Comparison of ENCODE assay signal across 11 cellular contexts in genomic region chr1:42935313-42935624, GRCh38. TPM values are rescaled to one million over a fixed set of nuclear protein-coding genes. Genes with fewer than 3 reads are reported as not detected.
DNase-seq lines count a peak whose midpoint lies in the region; ATAC-seq and TF ChIP-seq lines count a peak whose summit lies in the region.
"Had no signal": no experiment of that assay in that cellular context is flagged by ENCODE, and none has a peak within 500 bp of the region (broad histone marks: within the 10 kb centered on the region; RNA-seq: fewer than 3 reads in every experiment).

No MANE protein-coding gene starts in this region.

- no peaks in the 10 kb centered on the region for H3K9me3 ChIP-seq in HCT116 (ENCODE audit: control insufficient read depth in 1 of 2, insufficient read depth in 1 of 2, low read depth in 1 of 2, low read length in 2 of 2)

- POLR2A ChIA-PET in HCT116 (lab: Charles Lee) = interaction anchor here (0.5 kb wide), 1 partner anchor 81 kb away, joined by 4 read pairs; no protein-coding TSS in a partner anchor

- CTCF ChIA-PET in HCT116 (lab: Charles Lee) = interaction anchor here (1.7 to 3.9 kb wide), 2 partner anchors 12 to 138 kb away, joined by 6 to 21 read pairs; no protein-coding TSS in a partner anchor

- intact Hi-C loops in HCT116 (cut with micrococcal nuclease) = no loop called here

- peaks cover 94% of the 10 kb centered on the region for H3K4me1 Mint-ChIP-seq in activated naive CD8-positive, alpha-beta T cell (ENCODE audit: low read depth)

- H2AFZ ChIP-seq in HCT116 (ENCODE audit: low read depth, low read length, poor library complexity, severe bottlenecking) = no peak overlapping the region

- H3K9me3 Mint-ChIP-seq in activated naive CD8-positive, alpha-beta T cell (ENCODE audit: low read depth) = no peaks in the 10 kb centered on the region

- RAD21 ChIA-PET in HCT116 (lab: Charles Lee; ENCODE audit: low non-redundant PET in 1 of 2, low total read pairs in 2 of 2, uncharacterized antibody in 2 of 2, unreplicated experiment in 2 of 2) = no interaction called here

- no peak for TF ChIP-seq CTCF in HCT116 (IDR thresholded peaks at IDR 0.05 in 2 of 3, conservative IDR thresholded peaks at IDR 0.05 in 1 of 3; ENCODE audit: borderline replicate concordance in 1 of 3, insufficient read depth in 1 of 3, low read depth in 2 of 3, low read length in 2 of 3)

- no peak overlapping the region for H3K4me3 Mint-ChIP-seq in activated naive CD8-positive, alpha-beta T cell
- H3K4me3 Mint-ChIP-seq: brain had no signal

- H3K27me3 Mint-ChIP-seq in activated naive CD8-positive, alpha-beta T cell = no peaks in the 10 kb centered on the region

- H3K4me1 ChIP-seq in HCT116 (ENCODE audit: control insufficient read depth in 1 of 2, insufficient read depth in 2 of 2, low read length in 2 of 2) = peaks cover 84 to 98% of the 10 kb centered on the region in 2 experiments

- peaks cover 6 to 33% of the 10 kb centered on the region in 2 experiments; a peak in 2 of 4 replicates for H3K36me3 ChIP-seq in HCT116 (ENCODE audit: control insufficient read depth in 1 of 2, insufficient read depth in 2 of 2, low read length in 2 of 2)

- no TSS peak for BruUV-seq in HCT116 (replicated peaks; lab: Mats Ljungman, UMichigan)

- no peak for TF ChIP-seq RAD21 in HCT116 (IDR thresholded peaks at IDR 0.05; ENCODE audit: low read depth)

- H4K20me1 ChIP-seq in HCT116 (ENCODE audit: insufficient read depth) = no peaks in the 10 kb centered on the region

- no peak overlapping the region for H3K4me3 ChIP-seq in HCT116 (replicated peaks in 1 of 2; ENCODE audit: low read depth in 1 of 2, low read length in 2 of 2)

- H3K9me2 ChIP-seq in HCT116 (ENCODE audit: insufficient read depth) = no peaks in the 10 kb centered on the region

- H3K27me3 ChIP-seq in HCT116 (ENCODE audit: insufficient read depth, low read length) = no peaks in the 10 kb centered on the region

- peak overlapping the region; percentile 89 for H3K27ac Mint-ChIP-seq in activated naive CD8-positive, alpha-beta T cell

- peak; percentile 66 for DNase-seq in Ammon's horn (ENCODE audit: low spot score)
- no peak for DNase-seq in HCT116 (ENCODE audit: low read depth, low spot score)
- peak; percentile 62 for DNase-seq in mesenteric fat pad (ENCODE audit: low spot score)
- no peak for DNase-seq in T1000 (lab: John Stamatoyannopoulos, UW)
- DNase-seq in NCI-H2081 (lab: John Stamatoyannopoulos, UW) = no peak
- DNase-seq: DMS53, NCI-H1436 had no signal

- H3K27ac ChIP-seq in HCT116 (ENCODE audit: low read depth, low read length) = peak overlapping the region; percentile 84

- H3K9ac ChIP-seq in HCT116 (ENCODE audit: low read length) = peak overlapping the region; percentile 6; the same call in 1 of the 2 replicates

- H3K36me3 Mint-ChIP-seq in activated naive CD8-positive, alpha-beta T cell = peaks cover 4% of the 10 kb centered on the region

- ATAC-seq in HCT116 = no peak
- no peak for ATAC-seq in GM21529 (IDR thresholded peaks at IDR 0.05; ENCODE audit: unreplicated experiment)
- no peak for ATAC-seq in HG02642 (IDR thresholded peaks at IDR 0.05; ENCODE audit: poor library complexity, unreplicated experiment)

- H3K4me2 ChIP-seq in HCT116 (ENCODE audit: low read length) = no peak overlapping the region

- TF ChIP-seq POLR2A in HCT116 (IDR thresholded peaks at IDR 0.05; ENCODE audit: borderline replicate concordance, extremely low read depth, insufficient read depth, insufficient read length) = no peak

- H3K79me2 ChIP-seq in HCT116 (ENCODE audit: insufficient read depth, low read length) = peaks cover 100% of the 10 kb centered on the region

TF ChIP-seq in HCT116, 20 proteins besides CTCF, POLR2A, EP300 and RAD21:
- TF ChIP-seq, protein P1, sequence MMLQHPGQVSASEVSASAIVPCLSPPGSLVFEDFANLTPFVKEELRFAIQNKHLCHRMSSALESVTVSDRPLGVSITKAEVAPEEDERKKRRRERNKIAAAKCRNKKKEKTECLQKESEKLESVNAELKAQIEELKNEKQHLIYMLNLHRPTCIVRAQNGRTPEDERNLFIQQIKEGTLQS (IDR thresholded peaks at IDR 0.05) = no peak
- TF ChIP-seq, protein P2, sequence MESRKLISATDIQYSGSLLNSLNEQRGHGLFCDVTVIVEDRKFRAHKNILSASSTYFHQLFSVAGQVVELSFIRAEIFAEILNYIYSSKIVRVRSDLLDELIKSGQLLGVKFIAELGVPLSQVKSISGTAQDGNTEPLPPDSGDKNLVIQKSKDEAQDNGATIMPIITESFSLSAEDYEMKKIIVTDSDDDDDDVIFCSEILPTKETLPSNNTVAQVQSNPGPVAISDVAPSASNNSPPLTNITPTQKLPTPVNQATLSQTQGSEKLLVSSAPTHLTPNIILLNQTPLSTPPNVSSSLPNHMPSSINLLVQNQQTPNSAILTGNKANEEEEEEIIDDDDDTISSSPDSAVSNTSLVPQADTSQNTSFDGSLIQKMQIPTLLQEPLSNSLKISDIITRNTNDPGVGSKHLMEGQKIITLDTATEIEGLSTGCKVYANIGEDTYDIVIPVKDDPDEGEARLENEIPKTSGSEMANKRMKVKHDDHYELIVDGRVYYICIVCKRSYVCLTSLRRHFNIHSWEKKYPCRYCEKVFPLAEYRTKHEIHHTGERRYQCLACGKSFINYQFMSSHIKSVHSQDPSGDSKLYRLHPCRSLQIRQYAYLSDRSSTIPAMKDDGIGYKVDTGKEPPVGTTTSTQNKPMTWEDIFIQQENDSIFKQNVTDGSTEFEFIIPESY (IDR thresholded peaks at IDR 0.05; ENCODE audit: extremely low read depth, insufficient replicate concordance, low read length) = no peak
- TF ChIP-seq TCF7L2 (IDR thresholded peaks at IDR 0.05; ENCODE audit: borderline replicate concordance, extremely low read depth, insufficient read depth, insufficient read length) = no peak
- TF ChIP-seq ZFX (IDR thresholded peaks at IDR 0.05) = no peak
- TF ChIP-seq ZNF274 (IDR thresholded peaks at IDR 0.05; ENCODE audit: low read depth, low read length) = no peak
- TF ChIP-seq CBX3 (IDR thresholded peaks at IDR 0.05; ENCODE audit: low read depth) = no peak
- no peak for TF ChIP-seq YY1 (IDR thresholded peaks at IDR 0.05; ENCODE audit: extremely low read depth, insufficient replicate concordance, low read depth, low read length)
- no peak for TF ChIP-seq CEBPB (IDR thresholded peaks at IDR 0.05; ENCODE audit: low read depth)
- no peak for TF ChIP-seq FOSL1 (IDR thresholded peaks at IDR 0.05; ENCODE audit: low read depth)
- no peak for TF ChIP-seq JUND (IDR thresholded peaks at IDR 0.05)
- no peak for TF ChIP-seq EZH2phosphoT487 (IDR thresholded peaks at IDR 0.05; ENCODE audit: borderline replicate concordance)
- no peak for TF ChIP-seq POLR2AphosphoS5 (IDR thresholded peaks at IDR 0.05; ENCODE audit: low read depth, low read length)
- TF ChIP-seq, protein P3, sequence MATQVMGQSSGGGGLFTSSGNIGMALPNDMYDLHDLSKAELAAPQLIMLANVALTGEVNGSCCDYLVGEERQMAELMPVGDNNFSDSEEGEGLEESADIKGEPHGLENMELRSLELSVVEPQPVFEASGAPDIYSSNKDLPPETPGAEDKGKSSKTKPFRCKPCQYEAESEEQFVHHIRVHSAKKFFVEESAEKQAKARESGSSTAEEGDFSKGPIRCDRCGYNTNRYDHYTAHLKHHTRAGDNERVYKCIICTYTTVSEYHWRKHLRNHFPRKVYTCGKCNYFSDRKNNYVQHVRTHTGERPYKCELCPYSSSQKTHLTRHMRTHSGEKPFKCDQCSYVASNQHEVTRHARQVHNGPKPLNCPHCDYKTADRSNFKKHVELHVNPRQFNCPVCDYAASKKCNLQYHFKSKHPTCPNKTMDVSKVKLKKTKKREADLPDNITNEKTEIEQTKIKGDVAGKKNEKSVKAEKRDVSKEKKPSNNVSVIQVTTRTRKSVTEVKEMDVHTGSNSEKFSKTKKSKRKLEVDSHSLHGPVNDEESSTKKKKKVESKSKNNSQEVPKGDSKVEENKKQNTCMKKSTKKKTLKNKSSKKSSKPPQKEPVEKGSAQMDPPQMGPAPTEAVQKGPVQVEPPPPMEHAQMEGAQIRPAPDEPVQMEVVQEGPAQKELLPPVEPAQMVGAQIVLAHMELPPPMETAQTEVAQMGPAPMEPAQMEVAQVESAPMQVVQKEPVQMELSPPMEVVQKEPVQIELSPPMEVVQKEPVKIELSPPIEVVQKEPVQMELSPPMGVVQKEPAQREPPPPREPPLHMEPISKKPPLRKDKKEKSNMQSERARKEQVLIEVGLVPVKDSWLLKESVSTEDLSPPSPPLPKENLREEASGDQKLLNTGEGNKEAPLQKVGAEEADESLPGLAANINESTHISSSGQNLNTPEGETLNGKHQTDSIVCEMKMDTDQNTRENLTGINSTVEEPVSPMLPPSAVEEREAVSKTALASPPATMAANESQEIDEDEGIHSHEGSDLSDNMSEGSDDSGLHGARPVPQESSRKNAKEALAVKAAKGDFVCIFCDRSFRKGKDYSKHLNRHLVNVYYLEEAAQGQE (IDR thresholded peaks at IDR 0.05; ENCODE audit: low read depth) = no peak

RNA-seq across cellular contexts. Expression of gene SLC2A1, which starts 23.4 kb away (rescaled TPM):
- total RNA-seq in HCT116 (2021; ENCODE audit: unreplicated experiment) = 248 TPM
- 419 and 518 TPM in 2 replicates for polyA plus RNA-seq in HCT116 (2012)
- total RNA-seq in mesenteric fat pad = 16.3 TPM

Comparison
In these comparisons a context has a peak if more than half of its experiments do, and no peak if none do; other contexts are left out.
1. DNase-seq: peak in Ammon's horn (single experiment) and mesenteric fat pad (single experiment); none in HCT116 (single experiment), T1000 (single experiment) and NCI-H2081 (0 of 2).
2. RNA of gene SLC2A1, which starts 23.4 kb away (total RNA-seq): 248 TPM in HCT116 (single experiment); 16.3 TPM in mesenteric fat pad (single experiment); every median in the first group is over 10 times any median in the second.